ENCODE assay signal across 1 cellular context in genomic region chr11:111926505-111927391, GRCh38.
TF ChIP-seq lines count a peak whose summit lies in the region.

No MANE protein-coding gene starts in this region.

TF ChIP-seq in HepG2, 621 proteins besides CTCF, POLR2A, EP300 and RAD21 (continued from another document and continues in another):
- no peak for TF ChIP-seq ZNF7 (CRISPR knock-in tag; IDR thresholded peaks at IDR 0.05)
- TF ChIP-seq GABPB1 (CRISPR knock-in tag; IDR thresholded peaks at IDR 0.05) = peak; percentile 83
- no peak for TF ChIP-seq CBX2 (IDR thresholded peaks at IDR 0.05; ENCODE audit: low read depth, low read length)
- TF ChIP-seq CBX2 (CRISPR knock-in tag; IDR thresholded peaks at IDR 0.05; ENCODE audit: low read depth) = no peak
- TF ChIP-seq ZNF296 (CRISPR knock-in tag; conservative IDR thresholded peaks at IDR 0.05) = no peak
- TF ChIP-seq NR2F6 (IDR thresholded peaks at IDR 0.05) = no peak
- TF ChIP-seq NR2F6 (CRISPR knock-in tag; IDR thresholded peaks at IDR 0.05) = no peak
- TF ChIP-seq REPIN1 (CRISPR knock-in tag; IDR thresholded peaks at IDR 0.05; ENCODE audit: borderline replicate concordance, low read depth) = no peak; the same call in 1 of the 2 replicates
- peak; percentile 77 for TF ChIP-seq PATZ1 (CRISPR knock-in tag; IDR thresholded peaks at IDR 0.05)
- TF ChIP-seq RFX5 (IDR thresholded peaks at IDR 0.05; ENCODE audit: low read depth, low read length) = peak; percentile 7; the same call in 1 of the 2 replicates
- peak; percentile 47 for TF ChIP-seq XRCC5 (optimal IDR thresholded peaks at IDR 0.05; ENCODE audit: low read length)
- no peak for TF ChIP-seq FOXM1 (CRISPR knock-in tag; IDR thresholded peaks at IDR 0.05)
- TF ChIP-seq ZNF10 (CRISPR knock-in tag; IDR thresholded peaks at IDR 0.05; ENCODE audit: borderline replicate concordance, low read depth) = no peak
- 0 out of 2 replicates have a peak, but pooled peaks have one; percentile 40 for TF ChIP-seq ARHGAP35 (CRISPR knock-in tag; IDR thresholded peaks at IDR 0.05; ENCODE audit: borderline replicate concordance)
- TF ChIP-seq SRF (IDR thresholded peaks at IDR 0.05; ENCODE audit: low read depth, low read length) = no peak
- no peak for TF ChIP-seq PRPF4 (IDR thresholded peaks at IDR 0.05; ENCODE audit: low read depth, low read length, poor library complexity, severe bottlenecking)
- TF ChIP-seq ZNF564 (CRISPR knock-in tag; IDR thresholded peaks at IDR 0.05) = no peak
- peak; percentile 47; the same call in 1 of the 2 replicates for TF ChIP-seq TOPORS (CRISPR knock-in tag; IDR thresholded peaks at IDR 0.05)
- TF ChIP-seq ZNF768 (CRISPR knock-in tag; IDR thresholded peaks at IDR 0.05) = no peak
- TF ChIP-seq SP4 (CRISPR knock-in tag; IDR thresholded peaks at IDR 0.05) = peak; percentile 88
- TF ChIP-seq SMAD1 (CRISPR knock-in tag; IDR thresholded peaks at IDR 0.05; ENCODE audit: borderline replicate concordance, low read depth) = no peak
- TF ChIP-seq ZNF576 (CRISPR knock-in tag; IDR thresholded peaks at IDR 0.05) = no peak
- no peak; the same call in 1 of the 2 replicates for TF ChIP-seq ZSCAN25 (CRISPR knock-in tag; IDR thresholded peaks at IDR 0.05)
- TF ChIP-seq HOXA5 (CRISPR knock-in tag; IDR thresholded peaks at IDR 0.05) = peak; percentile 39; the same call in 1 of the 2 replicates
- no peak for TF ChIP-seq TBP (CRISPR knock-in tag; IDR thresholded peaks at IDR 0.05)
- no peak for TF ChIP-seq ZBTB14 (CRISPR knock-in tag; IDR thresholded peaks at IDR 0.05)
- TF ChIP-seq TEF (CRISPR knock-in tag; IDR thresholded peaks at IDR 0.05) = no peak
- TF ChIP-seq CSRNP1 (CRISPR knock-in tag; IDR thresholded peaks at IDR 0.05) = 0 out of 2 replicates have a peak, but pooled peaks have one; percentile 75
- no peak for TF ChIP-seq JARID2 (CRISPR knock-in tag; IDR thresholded peaks at IDR 0.05; ENCODE audit: insufficient replicate concordance)
- peak; percentile 50 for TF ChIP-seq MED1 (CRISPR knock-in tag; IDR thresholded peaks at IDR 0.05)
- TF ChIP-seq DZIP1 (CRISPR knock-in tag; IDR thresholded peaks at IDR 0.05) = no peak
- TF ChIP-seq SOX5 (CRISPR knock-in tag; IDR thresholded peaks at IDR 0.05; ENCODE audit: borderline replicate concordance) = peak; percentile 41; the same call in 1 of the 2 replicates
- TF ChIP-seq KDM1A (CRISPR knock-in tag; IDR thresholded peaks at IDR 0.05) = no peak
- 0 out of 2 replicates have a peak, but pooled peaks have one; percentile 38 for TF ChIP-seq ZFP41 (CRISPR knock-in tag; IDR thresholded peaks at IDR 0.05; ENCODE audit: borderline replicate concordance)
- TF ChIP-seq ZBTB44 (CRISPR knock-in tag; IDR thresholded peaks at IDR 0.05) = no peak
- TF ChIP-seq RERE (CRISPR knock-in tag; IDR thresholded peaks at IDR 0.05; ENCODE audit: low read depth) = no peak
- TF ChIP-seq ZNF879 (CRISPR knock-in tag; IDR thresholded peaks at IDR 0.05) = no peak
- TF ChIP-seq ZNF704 (CRISPR knock-in tag; IDR thresholded peaks at IDR 0.05; ENCODE audit: borderline replicate concordance) = peak; percentile 74; the same call in 1 of the 2 replicates
- no peak for TF ChIP-seq LCORL (IDR thresholded peaks at IDR 0.05)
- TF ChIP-seq LCORL (CRISPR knock-in tag; IDR thresholded peaks at IDR 0.05) = peak; percentile 57
- TF ChIP-seq KDM6A (CRISPR knock-in tag; IDR thresholded peaks at IDR 0.05; ENCODE audit: low read depth) = no peak
- peak; percentile 47 for TF ChIP-seq SKI (IDR thresholded peaks at IDR 0.05; ENCODE audit: partially characterized antibody)
- TF ChIP-seq ZNF674 (CRISPR knock-in tag; IDR thresholded peaks at IDR 0.05; ENCODE audit: low read depth) = no peak
- TF ChIP-seq ZNF354B (CRISPR knock-in tag; IDR thresholded peaks at IDR 0.05) = no peak
- peak; percentile 62; the same call in 1 of the 2 replicates for TF ChIP-seq ZNF761 (CRISPR knock-in tag; conservative IDR thresholded peaks at IDR 0.05)
- TF ChIP-seq ZNF740 (CRISPR knock-in tag; IDR thresholded peaks at IDR 0.05) = peak; percentile 56; the same call in 1 of the 2 replicates
- TF ChIP-seq YEATS2 (CRISPR knock-in tag; IDR thresholded peaks at IDR 0.05; ENCODE audit: borderline replicate concordance) = peak; percentile 66; the same call in 1 of the 2 replicates
- TF ChIP-seq RORA (CRISPR knock-in tag; IDR thresholded peaks at IDR 0.05) = no peak
- TF ChIP-seq ATM (IDR thresholded peaks at IDR 0.05; ENCODE audit: borderline replicate concordance) = no peak
